ENCODE assay signal across 8 cellular contexts in genomic region chr4:147831452-147832192, GRCh38.
A peak's percentile ranks its signal among the peaks of the same experiment; 100 is the strongest.
DNase-seq lines count a peak whose midpoint lies in the region; ATAC-seq lines count a peak whose summit lies in the region.

No MANE protein-coding gene starts in this region.

- H3K9me3 ChIP-seq in SJCRH30 (replicated peaks): no peaks in the 10 kb centered on the region

- intact Hi-C loops in sciatic nerve (cut with DNase I): no loop called here

- no peaks in the 10 kb centered on the region for H3K27me3 ChIP-seq in SJCRH30

- no peaks in the 10 kb centered on the region for H3K36me3 ChIP-seq in SJCRH30

- peaks cover 8% of the 10 kb centered on the region for H3K4me1 ChIP-seq in SJCRH30

- peak overlapping the region; percentile 2 for H3K27ac ChIP-seq in SJCRH30

- peak; percentile 78 for ATAC-seq in sciatic nerve
- no peak for ATAC-seq in HG02571 (IDR thresholded peaks at IDR 0.05; ENCODE audit: unreplicated experiment)

- no peak overlapping the region for H3K4me3 ChIP-seq in SJCRH30

- DNase-seq in ELF-1 (ENCODE audit: low read depth, low spot score) (peak; percentile 53), SJCRH30 (peak; percentile 21 to 25), glomerular visceral epithelial cell (ENCODE audit: extremely low spot score) (peak; percentile 77), sciatic nerve (ENCODE audit: low spot score) (no peak), SHP77 (lab: John Stamatoyannopoulos, UW) (no peak), NCI-H2107 treated with DMSO at 0.1 percent for 48 hours (lab: John Stamatoyannopoulos, UW; ENCODE audit: unreplicated experiment) (no peak)
- DNase-seq in NK-92 treated with Interleukin-12 subunit alpha and Interleukin-12 subunit beta, amount 100 ng/mL, for 24 hours (lab: John Stamatoyannopoulos, UW): no peak

Comparison
In these comparisons a context has a peak if more than half of its experiments do, and no peak if none do; other contexts are left out.
1. DNase-seq: peak in ELF-1 (single experiment), SJCRH30 (2 of 2) and glomerular visceral epithelial cell (single experiment); none in sciatic nerve (single experiment), NK-92 treated with Interleukin-12 subunit alpha and Interleukin-12 subunit beta, amount 100 ng/mL, for 24 hours (single experiment), SHP77 (0 of 2) and NCI-H2107 treated with DMSO at 0.1 percent for 48 hours (single experiment).